ENCODE assay signal across 22 cellular contexts in genomic region chr17:64231567-64232141, GRCh38. TPM values are rescaled to one million over a fixed set of nuclear protein-coding genes. Genes with fewer than 3 reads are reported as not detected.
DNase-seq lines count a peak whose midpoint lies in the region; ATAC-seq, FAIRE-seq and TF ChIP-seq lines count a peak whose summit lies in the region.
"Had no signal": no experiment of that assay in that cellular context is flagged by ENCODE, and none has a peak within 500 bp of the region (broad histone marks: within the 10 kb centered on the region; RNA-seq: fewer than 3 reads in every experiment).

No MANE protein-coding gene starts in this region.

- H3K79me2 ChIP-seq in mammary epithelial cell (ENCODE audit: insufficient read depth, low read length) (peaks cover 88% of the 10 kb centered on the region), keratinocyte (ENCODE audit: control insufficient read depth, insufficient read depth, low read length) (peaks cover 50% of the 10 kb centered on the region)

- H3K36me3 ChIP-seq in RWPE2 (ENCODE audit: low read depth): no peaks in the 10 kb centered on the region; the same call in 1 of the 2 replicates
- no peaks in the 10 kb centered on the region for H3K36me3 ChIP-seq in mammary epithelial cell (ENCODE audit: insufficient read depth, low read length)
- peaks cover 0 to 7% of the 10 kb centered on the region in 2 experiments for H3K36me3 ChIP-seq in keratinocyte (ENCODE audit: control insufficient read depth in 2 of 2, extremely low read depth in 1 of 2, insufficient read depth in 2 of 2, low read length in 2 of 2)
- no peaks in the 10 kb centered on the region for H3K36me3 ChIP-seq in thoracic aorta

- DNase-seq in RWPE2 (ENCODE audit: low spot score) (no peak), mammary epithelial cell (no peak), keratinocyte (ENCODE audit: low read depth, low spot score) (no peak), thoracic aorta (ENCODE audit: low spot score) (no peak), Calu3 (no peak), NAMALWA (ENCODE audit: low spot score) (no peak)
- DNase-seq in stimulated activated naive B cell treated with anti-CD40 and anti-IgM and Interleukin-4, amounts not matched to agents 10 μg/mL and 1 μg/mL and 100 μg/mL, for 72 hours: no peak
- DNase-seq: activated CD8-positive, alpha-beta T cell treated with anti-CD3 and anti-CD28 coated beads for 36 hours; central memory CD4-positive, alpha-beta T cell; NCI-H1048; NCI-H2081 treated with DMSO at 0.1 percent for 48 hours; NCI-H510A treated with DMSO at 0.1 percent for 48 hours; SJCRH30; stimulated activated CD4-positive, alpha-beta T cell treated with anti-CD3 and anti-CD28 coated beads, Interleukin-15, amount 100 ng/mL, for 24 hours; stimulated activated naive CD4-positive, alpha-beta T cell; T-helper 2 cell had no signal

- dilution Hi-C loops in mammary epithelial cell (cut with HindIII; ENCODE audit: low sequenced_read_pairs) (loop anchor here (10.0 kb wide), 1 partner anchor 163 kb away; the partner anchor contains the start of gene PECAM1), keratinocyte (cut with MboI; ENCODE audit: extremely low pct_ligation_motif_present, low sequenced_read_pairs) (no loop called here)

- in situ Hi-C loops in mammary epithelial cell (cut with MboI; ENCODE audit: low sequenced_read_pairs in 2 of 2): no loop called here

- no peak overlapping the region for H3K9ac ChIP-seq in mammary epithelial cell (ENCODE audit: insufficient read depth, low read length)
- peak overlapping the region; percentile 60 for H3K9ac ChIP-seq in keratinocyte (ENCODE audit: control insufficient read depth, extremely low read depth, insufficient read depth, low read length)

- H3K4me1 ChIP-seq in RWPE2 (ENCODE audit: insufficient read depth, poor library complexity, severe bottlenecking): peaks cover 31% of the 10 kb centered on the region
- peaks cover 32% of the 10 kb centered on the region for H3K4me1 ChIP-seq in mammary epithelial cell (ENCODE audit: insufficient read depth, low read length)
- H3K4me1 ChIP-seq in keratinocyte (ENCODE audit: control insufficient read depth, extremely low read depth, insufficient read depth, low read length): peaks cover 32% of the 10 kb centered on the region
- peaks cover 12 to 28% of the 10 kb centered on the region in 2 donors for H3K4me1 ChIP-seq in thoracic aorta (ENCODE audit: control insufficient read depth in 1 of 2, low read depth in 2 of 2)
- H3K4me1 ChIP-seq: SJCRH30 had no signal

- no peaks in the 10 kb centered on the region for H3K27me3 Mint-ChIP-seq in stimulated activated naive B cell treated with anti-CD40 and anti-IgM and Interleukin-4, amounts not matched to agents 10 μg/mL and 1 μg/mL and 100 μg/mL, for 72 hours
- no peaks in the 10 kb centered on the region for H3K27me3 Mint-ChIP-seq in Calu3 (ENCODE audit: unreplicated experiment)
- H3K27me3 Mint-ChIP-seq: activated CD8-positive, alpha-beta T cell treated with anti-CD3 and anti-CD28 coated beads for 36 hours; activated T-helper 17 cell treated with anti-CD3 and anti-CD28 coated beads, Interleukin-2, amount 50 U/mL, for 72 hours had no signal

- peaks cover 12% of the 10 kb centered on the region in 2 donors for H3K36me3 Mint-ChIP-seq in stimulated activated naive B cell treated with anti-CD40 and anti-IgM and Interleukin-4, amounts not matched to agents 10 μg/mL and 1 μg/mL and 100 μg/mL, for 72 hours
- H3K36me3 Mint-ChIP-seq in Calu3 (ENCODE audit: insufficient read depth, unreplicated experiment): no peaks in the 10 kb centered on the region
- H3K36me3 Mint-ChIP-seq: WTC11 had no signal

- H3K9me3 ChIP-seq in RWPE2 (ENCODE audit: severe bottlenecking) (no peaks in the 10 kb centered on the region), mammary epithelial cell (replicated peaks; ENCODE audit: insufficient read depth, low read length) (no peaks in the 10 kb centered on the region), keratinocyte (ENCODE audit: control insufficient read depth, low read depth, low read length) (no peaks in the 10 kb centered on the region), thoracic aorta (no peaks in the 10 kb centered on the region)
- H3K9me3 ChIP-seq: SJCRH30 had no signal

- BruUV-seq in mammary epithelial cell (replicated peaks; lab: Mats Ljungman, UMichigan) (no TSS peak), Calu3 (replicated peaks; lab: Mats Ljungman, UMichigan) (no TSS peak)

- peaks cover 0 to 2% of the 10 kb centered on the region in 2 donors for H3K9me3 Mint-ChIP-seq in stimulated activated naive B cell treated with anti-CD40 and anti-IgM and Interleukin-4, amounts not matched to agents 10 μg/mL and 1 μg/mL and 100 μg/mL, for 72 hours
- no peaks in the 10 kb centered on the region for H3K9me3 Mint-ChIP-seq in Calu3 (ENCODE audit: low read depth, unreplicated experiment)
- H3K9me3 Mint-ChIP-seq: activated CD8-positive, alpha-beta T cell treated with anti-CD3 and anti-CD28 coated beads for 36 hours; activated T-helper 17 cell treated with anti-CD3 and anti-CD28 coated beads, Interleukin-2, amount 50 U/mL, for 72 hours; WTC11 had no signal

- no peak overlapping the region for H3K4me3 ChIP-seq in RWPE2 (ENCODE audit: severe bottlenecking)
- H3K4me3 ChIP-seq in mammary epithelial cell (replicated peaks in 1 of 3; ENCODE audit: insufficient read depth in 1 of 3, low read depth in 2 of 3, low read length in 3 of 3): no peak overlapping the region
- H3K4me3 ChIP-seq in keratinocyte (ENCODE audit: control insufficient read depth in 2 of 3, extremely low read depth in 1 of 3, insufficient read depth in 2 of 3, low read depth in 1 of 3, low read length in 3 of 3): peak overlapping the region in 2 of 3 experiments; percentile 3 to 39
- H3K4me3 ChIP-seq in thoracic aorta: no peak overlapping the region
- H3K4me3 ChIP-seq: SJCRH30 had no signal

- no peak overlapping the region for H2AFZ ChIP-seq in mammary epithelial cell (ENCODE audit: low read depth, low read length)
- no peak overlapping the region for H2AFZ ChIP-seq in keratinocyte (ENCODE audit: control insufficient read depth, low read length)

- no peaks in the 10 kb centered on the region for H3K27me3 ChIP-seq in RWPE2 (ENCODE audit: insufficient read depth, poor library complexity, severe bottlenecking)
- no peaks in the 10 kb centered on the region for H3K27me3 ChIP-seq in mammary epithelial cell (ENCODE audit: insufficient read depth, low read length)
- no peaks in the 10 kb centered on the region for H3K27me3 ChIP-seq in keratinocyte (ENCODE audit: control insufficient read depth, extremely low read depth, insufficient read depth, low read length)
- H3K27me3 ChIP-seq in thoracic aorta (replicated peaks; ENCODE audit: insufficient read depth): no peaks in the 10 kb centered on the region
- H3K27me3 ChIP-seq: SJCRH30 had no signal

- TF ChIP-seq CTCF in RWPE2 (IDR thresholded peaks at IDR 0.05; ENCODE audit: poor library complexity, severe bottlenecking) (no peak), mammary epithelial cell (conservative IDR thresholded peaks at IDR 0.05 in 1 of 2, IDR thresholded peaks at IDR 0.05 in 1 of 2; ENCODE audit: extremely low read depth in 1 of 2, insufficient read depth in 1 of 2, low read depth in 1 of 2, low read length in 2 of 2) (no peak), keratinocyte (optimal IDR thresholded peaks at IDR 0.05 in 1 of 3, IDR thresholded peaks at IDR 0.05 in 1 of 3, conservative IDR thresholded peaks at IDR 0.05 in 1 of 3; ENCODE audit: extremely low read depth in 1 of 3, insufficient read depth in 2 of 3, low read length in 3 of 3) (no peak), thoracic aorta (IDR thresholded peaks at IDR 0.05) (no peak), Calu3 (IDR thresholded peaks at IDR 0.05; ENCODE audit: unreplicated experiment) (no peak)

- intact Hi-C loops in mammary epithelial cell (cut with micrococcal nuclease): loop anchor here (1.0 to 2.0 kb wide), 2 partner anchors 10 to 29 kb away; no protein-coding TSS in a partner anchor
- intact Hi-C loops in Calu3 (cut with micrococcal nuclease; ENCODE audit: unreplicated experiment): no loop called here

- WGBS in mammary epithelial cell (ENCODE audit: low coverage, missing lambda C conversion rate): 44% methylated on average over 6 of the region's 6 CpGs

- ATAC-seq in RWPE2 (ENCODE audit: low read depth) (no peak), thoracic aorta (ENCODE audit: insufficient number of reproducible peaks, low FRiP score, low read depth) (no peak)
- no peak for ATAC-seq in stimulated activated naive B cell treated with anti-CD40 and anti-IgM and Interleukin-4, amounts not matched to agents 10 μg/mL and 1 μg/mL and 100 μg/mL, for 72 hours (replicated peaks)
- ATAC-seq: activated CD8-positive, alpha-beta T cell treated with anti-CD3 and anti-CD28 coated beads for 36 hours; activated T-helper 17 cell treated with anti-CD3 and anti-CD28 coated beads, Interleukin-2, amount 50 U/mL, for 72 hours; HCT116 had no signal

- no peaks in the 10 kb centered on the region for H4K20me1 ChIP-seq in mammary epithelial cell (ENCODE audit: insufficient read depth, low read length)
- no peaks in the 10 kb centered on the region for H4K20me1 ChIP-seq in keratinocyte (ENCODE audit: control insufficient read depth, extremely low read depth, insufficient read depth, low read length)

- H3K27ac ChIP-seq in RWPE2 (ENCODE audit: poor library complexity, severe bottlenecking): peak overlapping the region; percentile 99
- peak overlapping the region; percentile 55 for H3K27ac ChIP-seq in mammary epithelial cell (ENCODE audit: insufficient read depth, low read depth, low read length)
- H3K27ac ChIP-seq in keratinocyte (ENCODE audit: control insufficient read depth, insufficient read depth, low read length): peak overlapping the region; percentile 89
- peak overlapping the region; percentile 59 to 79 for H3K27ac ChIP-seq in thoracic aorta
- H3K27ac ChIP-seq: HL-60, SJCRH30 had no signal

- H3K27ac Mint-ChIP-seq in stimulated activated naive B cell treated with anti-CD40 and anti-IgM and Interleukin-4, amounts not matched to agents 10 μg/mL and 1 μg/mL and 100 μg/mL, for 72 hours: no peak overlapping the region
- no peak overlapping the region for H3K27ac Mint-ChIP-seq in Calu3 (ENCODE audit: unreplicated experiment)
- H3K27ac Mint-ChIP-seq: activated CD8-positive, alpha-beta T cell treated with anti-CD3 and anti-CD28 coated beads for 36 hours; activated T-helper 17 cell treated with anti-CD3 and anti-CD28 coated beads, Interleukin-2, amount 50 U/mL, for 72 hours had no signal

- H3K9me1 ChIP-seq in keratinocyte (ENCODE audit: control insufficient read depth, extremely low read depth, insufficient read depth, low read length): peaks cover 3% of the 10 kb centered on the region

- H3K4me3 Mint-ChIP-seq in stimulated activated naive B cell treated with anti-CD40 and anti-IgM and Interleukin-4, amounts not matched to agents 10 μg/mL and 1 μg/mL and 100 μg/mL, for 72 hours: no peak overlapping the region
- H3K4me3 Mint-ChIP-seq in Calu3 (ENCODE audit: low read depth, unreplicated experiment): no peak overlapping the region
- H3K4me3 Mint-ChIP-seq: activated CD8-positive, alpha-beta T cell treated with anti-CD3 and anti-CD28 coated beads for 36 hours; activated T-helper 17 cell treated with anti-CD3 and anti-CD28 coated beads, Interleukin-2, amount 50 U/mL, for 72 hours; WTC11 had no signal

- CTCF ChIA-PET in mammary epithelial cell (lab: Charles Lee; ENCODE audit: low non-redundant PET) (interaction anchor here (1.1 kb wide), 1 partner anchor 51 kb away, joined by 7 read pairs; no protein-coding TSS in a partner anchor), Calu3 (lab: Charles Lee) (no interaction called here)

- peak; percentile 53 for FAIRE-seq in keratinocyte (lab: Jason Lieb, UNC)
- FAIRE-seq: GM19239, islet of Langerhans had no signal

- peaks cover 6 to 20% of the 10 kb centered on the region in 2 donors for H3K4me1 Mint-ChIP-seq in stimulated activated naive B cell treated with anti-CD40 and anti-IgM and Interleukin-4, amounts not matched to agents 10 μg/mL and 1 μg/mL and 100 μg/mL, for 72 hours
- H3K4me1 Mint-ChIP-seq in Calu3 (ENCODE audit: low read depth, unreplicated experiment): peaks cover 3% of the 10 kb centered on the region

- peak overlapping the region; percentile 52 for H3K4me2 ChIP-seq in mammary epithelial cell (ENCODE audit: insufficient read depth, low read depth, low read length)
- peak overlapping the region; percentile 70 for H3K4me2 ChIP-seq in keratinocyte (ENCODE audit: control insufficient read depth, extremely low read depth, insufficient read depth, low read depth, low read length)

RNA-seq across cellular contexts. Expression of gene TEX2, which starts 31.4 kb away (rescaled TPM):
- total RNA-seq in mammary epithelial cell (100 to 1,000 TPM in 1 of 2 donors, 10 to 100 TPM in 1; 72.6 to 127 TPM), thoracic aorta (10 to 100 TPM; 27.5 to 70.7 TPM), Calu3 (2022) (12.3 and 13.4 TPM in 2 replicates)
- polyA plus RNA-seq in mammary epithelial cell (56.4 TPM), keratinocyte (44.4 to 49.6 TPM (median 47.9 TPM) in 3 replicates)
- polyA minus RNA-seq in mammary epithelial cell (109 TPM), keratinocyte (57.3 to 71.5 TPM (median 60.5 TPM) in 3 replicates)
- 23.4 TPM for polyA plus RNA-seq in keratinocyte (2011; ENCODE audit: low read depth)
- 34.4 and 42.9 TPM in 2 replicates for polyA plus RNA-seq in keratinocyte (2011; cell fraction: cytosol; rRNA removed)
- polyA plus RNA-seq in keratinocyte (2011; cell fraction: nucleus; rRNA removed): 82.2 and 88.8 TPM in 2 replicates
- 23.1 and 42.4 TPM in 2 replicates for polyA plus RNA-seq in keratinocyte (2012; ENCODE audit: low replicate concordance)
- 33.0 TPM for polyA minus RNA-seq in keratinocyte (2011; cell fraction: cytosol; rRNA and poly(A)+ RNA removed)
- 64.4 and 97.0 TPM in 2 replicates for polyA minus RNA-seq in keratinocyte (2011; cell fraction: nucleus; rRNA and poly(A)+ RNA removed)

Comparison
In these comparisons a context has a peak if more than half of its experiments do, and no peak if none do; other contexts are left out.
1. H3K4me3 ChIP-seq: peak in keratinocyte (2 of 3); none in RWPE2 (single experiment), mammary epithelial cell (0 of 3) and thoracic aorta (single experiment).
2. Peak in every context shown above with its lines, with median percentiles within 50 percentile points of each other: H3K27ac ChIP-seq.